Comparison of ENCODE assay signal across 19 cellular contexts in the genomic region with DNA sequence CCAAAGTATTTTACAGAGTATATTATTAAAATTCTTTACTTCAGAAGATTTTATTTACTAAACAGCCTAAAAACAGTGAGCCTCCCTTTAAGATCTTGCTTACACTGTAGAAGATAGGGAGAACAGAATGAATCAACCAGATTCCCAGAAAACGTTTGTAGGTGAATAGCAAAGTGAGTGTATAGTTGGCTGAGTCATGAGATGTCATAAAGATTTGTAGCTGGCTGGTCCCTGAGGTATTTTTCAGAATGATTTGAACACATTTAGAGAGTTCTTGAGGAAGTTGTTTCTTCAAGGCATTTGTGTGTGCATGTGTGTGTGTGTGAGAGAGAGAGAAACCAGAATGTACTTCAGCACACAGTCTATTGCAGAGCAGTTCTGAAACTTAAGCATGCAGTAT.
DNase-seq lines count a peak whose midpoint lies in the region; TF ChIP-seq lines count a peak whose summit lies in the region.
"Had no signal": no experiment of that assay in that cellular context is flagged by ENCODE, and none has a peak within 500 bp of the region (broad histone marks: within the 10 kb centered on the region; RNA-seq: fewer than 3 reads in every experiment).

No MANE protein-coding gene starts in this region.

- H3K4me3 ChIP-seq in mammary epithelial cell (replicated peaks in 1 of 3; ENCODE audit: insufficient read depth in 1 of 3, low read depth in 2 of 3, low read length in 3 of 3) = no peak overlapping the region
- no peak overlapping the region for H3K4me3 ChIP-seq in CD4-positive, alpha-beta memory T cell (ENCODE audit: low read length in 2 of 2)
- H3K4me3 ChIP-seq: adrenal gland, gastrocnemius medialis had no signal

- in situ Hi-C loops in mammary epithelial cell (cut with MboI; ENCODE audit: low sequenced_read_pairs in 2 of 2) = no loop called here

- H3K27me3 Mint-ChIP-seq in CD4-positive, alpha-beta memory T cell = no peaks in the 10 kb centered on the region
- H3K27me3 Mint-ChIP-seq: dendritic cell treated with granulocyte-macrophage colony-stimulating factor and Interleukin-4, amounts not matched to agents 40 ng/mL and 50 ng/mL, for 4 days; progenitor cell of endocrine pancreas had no signal

- no peaks in the 10 kb centered on the region for H3K36me3 ChIP-seq in mammary epithelial cell (ENCODE audit: insufficient read depth, low read length)
- no peaks in the 10 kb centered on the region for H3K36me3 ChIP-seq in CD4-positive, alpha-beta memory T cell (ENCODE audit: insufficient read depth, low read length)
- H3K36me3 ChIP-seq: adrenal gland, gastrocnemius medialis had no signal

- H3K36me3 Mint-ChIP-seq in CD4-positive, alpha-beta memory T cell = no peaks in the 10 kb centered on the region
- H3K36me3 Mint-ChIP-seq: CD14-positive monocyte had no signal

- H3K4me2 ChIP-seq in mammary epithelial cell (ENCODE audit: insufficient read depth, low read depth, low read length) = no peak overlapping the region

- H3K4me1 Mint-ChIP-seq in CD4-positive, alpha-beta memory T cell = no peaks in the 10 kb centered on the region
- H3K4me1 Mint-ChIP-seq: CD14-positive monocyte had no signal

- H3K4me1 ChIP-seq in mammary epithelial cell (ENCODE audit: insufficient read depth, low read length) = peaks cover 3% of the 10 kb centered on the region
- H3K4me1 ChIP-seq in CD4-positive, alpha-beta memory T cell (ENCODE audit: insufficient read depth, low read length) = no peaks in the 10 kb centered on the region
- H3K4me1 ChIP-seq: adrenal gland, gastrocnemius medialis had no signal

- H3K27me3 ChIP-seq in mammary epithelial cell (ENCODE audit: insufficient read depth, low read length) = no peaks in the 10 kb centered on the region
- no peaks in the 10 kb centered on the region for H3K27me3 ChIP-seq in CD4-positive, alpha-beta memory T cell (ENCODE audit: insufficient read depth, low read length)
- H3K27me3 ChIP-seq: adrenal gland, gastrocnemius medialis had no signal

- WGBS in mammary epithelial cell (ENCODE audit: low coverage, missing lambda C conversion rate) = 0% methylated on average over 1 of the region's 1 CpG

- DNase-seq in EH (ENCODE audit: low read depth) = peak; percentile 90
- peak; percentile 39 for DNase-seq in MV-4-11 (lab: John Stamatoyannopoulos, UW)
- DNase-seq in mammary epithelial cell = peak; percentile 77
- DNase-seq in kidney tubule cell (ENCODE audit: low spot score) = peak; percentile 69
- DNase-seq in COLO668 (lab: John Stamatoyannopoulos, UW; ENCODE audit: unreplicated experiment) = no peak
- no peak for DNase-seq in amygdala (lab: John Stamatoyannopoulos, UW)
- DNase-seq in CD4-positive, alpha-beta memory T cell = no peak
- no peak for DNase-seq in cerebellar cortex (ENCODE audit: low spot score)
- DNase-seq: activated CD4-positive, alpha-beta T cell treated with anti-CD3 and anti-CD28 coated beads for 48 hours; activated T-cell treated with anti-CD3 and anti-CD28 coated beads, Interleukin-2, amount 50 U/mL, for 1 hour; adrenal gland; gastrocnemius medialis; Karpas-422; kidney glomerular epithelial cell; NCI-H524; stimulated activated CD4-positive, alpha-beta T cell treated with anti-CD3 and anti-CD28 coated beads, Interleukin-15, amount 100 ng/mL, for 24 hours had no signal

- no peaks in the 10 kb centered on the region for H3K79me2 ChIP-seq in mammary epithelial cell (ENCODE audit: insufficient read depth, low read length)

- dilution Hi-C loops in mammary epithelial cell (cut with HindIII; ENCODE audit: low sequenced_read_pairs) = no loop called here

- no peaks in the 10 kb centered on the region for H3K9me3 ChIP-seq in mammary epithelial cell (replicated peaks; ENCODE audit: insufficient read depth, low read length)
- no peaks in the 10 kb centered on the region for H3K9me3 ChIP-seq in CD4-positive, alpha-beta memory T cell (ENCODE audit: control insufficient read depth in 1 of 2, low read length in 2 of 2)
- H3K9me3 ChIP-seq: adrenal gland, gastrocnemius medialis had no signal

- no peak overlapping the region for H3K4me3 Mint-ChIP-seq in CD4-positive, alpha-beta memory T cell
- H3K4me3 Mint-ChIP-seq: CD14-positive monocyte; dendritic cell treated with granulocyte-macrophage colony-stimulating factor and Interleukin-4, amounts not matched to agents 40 ng/mL and 50 ng/mL, for 4 days had no signal

- no TSS peak for BruUV-seq in mammary epithelial cell (replicated peaks; lab: Mats Ljungman, UMichigan)

- peaks cover 0 to 10% (median 0%) of the 10 kb centered on the region in 8 donors for H3K9me3 Mint-ChIP-seq in CD4-positive, alpha-beta memory T cell

- TF ChIP-seq CTCF in mammary epithelial cell (conservative IDR thresholded peaks at IDR 0.05 in 1 of 2, IDR thresholded peaks at IDR 0.05 in 1 of 2; ENCODE audit: extremely low read depth in 1 of 2, insufficient read depth in 1 of 2, low read depth in 1 of 2, low read length in 2 of 2) = no peak

- no peak overlapping the region for H3K27ac Mint-ChIP-seq in CD4-positive, alpha-beta memory T cell
- H3K27ac Mint-ChIP-seq: CD14-positive monocyte; dendritic cell treated with granulocyte-macrophage colony-stimulating factor and Interleukin-4, amounts not matched to agents 40 ng/mL and 50 ng/mL, for 4 days; progenitor cell of endocrine pancreas had no signal

- CTCF ChIA-PET in mammary epithelial cell (lab: Charles Lee; ENCODE audit: low non-redundant PET) = no interaction called here
- CTCF ChIA-PET in CD4-positive, alpha-beta memory T cell (lab: Charles Lee; ENCODE audit: partially characterized antibody) = no interaction called here

- POLR2A ChIA-PET in CD4-positive, alpha-beta memory T cell (lab: Charles Lee; ENCODE audit: partially characterized antibody) = no interaction called here

- no peaks in the 10 kb centered on the region for H4K20me1 ChIP-seq in mammary epithelial cell (ENCODE audit: insufficient read depth, low read length)

- H2AFZ ChIP-seq in mammary epithelial cell (ENCODE audit: low read depth, low read length) = no peak overlapping the region

- intact Hi-C loops in mammary epithelial cell (cut with micrococcal nuclease) = no loop called here
- intact Hi-C loops in CD4-positive, alpha-beta memory T cell (cut with micrococcal nuclease) = no loop called here

- H3K9ac ChIP-seq in mammary epithelial cell (ENCODE audit: insufficient read depth, low read length) = no peak overlapping the region

- no peak overlapping the region for H3K27ac ChIP-seq in mammary epithelial cell (ENCODE audit: insufficient read depth, low read depth, low read length)
- no peak overlapping the region for H3K27ac ChIP-seq in CD4-positive, alpha-beta memory T cell (ENCODE audit: low read depth, low read length)
- H3K27ac ChIP-seq: adrenal gland, gastrocnemius medialis had no signal

Comparison
In these comparisons a context has a peak if more than half of its experiments do, and no peak if none do; other contexts are left out.
1. DNase-seq: peak in EH (single experiment), MV-4-11 (single experiment), mammary epithelial cell (single experiment) and kidney tubule cell (single experiment); none in COLO668 (single experiment), amygdala (0 of 56), CD4-positive, alpha-beta memory T cell (0 of 5) and cerebellar cortex (single experiment).